2 cellular contexts compared by ENCODE assay signal in genomic region chr3:9068044-9068443, GRCh38.
TF ChIP-seq lines count a peak whose summit lies in the region.

No MANE protein-coding gene starts in this region.

TF ChIP-seq in IMR-90, 13 proteins besides CTCF, POLR2A, EP300 and RAD21:
- no peak for TF ChIP-seq MAZ (IDR thresholded peaks at IDR 0.05; ENCODE audit: borderline replicate concordance, low read depth, low read length)
- TF ChIP-seq RCOR1 (IDR thresholded peaks at IDR 0.05; ENCODE audit: insufficient replicate concordance, low read length) = no peak
- TF ChIP-seq SMC3 (IDR thresholded peaks at IDR 0.05; ENCODE audit: low read depth, low read length) = no peak
- TF ChIP-seq RFX5 (IDR thresholded peaks at IDR 0.05; ENCODE audit: low read depth, low read length) = no peak
- no peak for TF ChIP-seq BHLHE40 (IDR thresholded peaks at IDR 0.05; ENCODE audit: low read depth, low read length)
- TF ChIP-seq NFE2L2 (IDR thresholded peaks at IDR 0.05; ENCODE audit: low read depth, low read length) = no peak
- TF ChIP-seq CHD1 (IDR thresholded peaks at IDR 0.05; ENCODE audit: low read depth, low read length) = no peak
- TF ChIP-seq MXI1 (IDR thresholded peaks at IDR 0.05; ENCODE audit: borderline replicate concordance, low read depth, low read length) = no peak
- TF ChIP-seq USF2 (IDR thresholded peaks at IDR 0.05; ENCODE audit: low read depth, low read length) = no peak
- no peak for TF ChIP-seq MAFK (IDR thresholded peaks at IDR 0.05; ENCODE audit: low read depth, low read length)
- no peak for TF ChIP-seq CEBPB (IDR thresholded peaks at IDR 0.05; ENCODE audit: low read depth, low read length)
- TF ChIP-seq FOS (IDR thresholded peaks at IDR 0.05; ENCODE audit: low read depth, low read length) = no peak
- TF ChIP-seq ELK1 (IDR thresholded peaks at IDR 0.05; ENCODE audit: borderline replicate concordance, low read depth, low read length) = no peak

TF ChIP-seq in H1, 55 proteins besides CTCF, POLR2A, EP300 and RAD21:
- no peak for TF ChIP-seq ATF2 (IDR thresholded peaks at IDR 0.05; ENCODE audit: low read length)
- no peak for TF ChIP-seq TAF7 (optimal IDR thresholded peaks at IDR 0.05; ENCODE audit: borderline replicate concordance, low read depth, low read length)
- no peak for TF ChIP-seq FOSL1 (IDR thresholded peaks at IDR 0.05; ENCODE audit: insufficient read depth, low read depth, low read length)
- no peak for TF ChIP-seq YY1 (IDR thresholded peaks at IDR 0.05; ENCODE audit: low read depth, low read length)
- TF ChIP-seq RNF2 (IDR thresholded peaks at IDR 0.05; ENCODE audit: borderline replicate concordance, low read depth, low read length, missing control alignments, poor library complexity, severe bottlenecking) = no peak
- no peak for TF ChIP-seq TBP (IDR thresholded peaks at IDR 0.05; ENCODE audit: low read depth, low read length)
- TF ChIP-seq CHD1 (IDR thresholded peaks at IDR 0.05; ENCODE audit: low read depth, low read length) = no peak
- no peak for TF ChIP-seq KDM1A (IDR thresholded peaks at IDR 0.05; ENCODE audit: borderline replicate concordance, low read length)
- TF ChIP-seq SAP30 (IDR thresholded peaks at IDR 0.05; ENCODE audit: insufficient read depth, insufficient replicate concordance, low read length) = no peak
- no peak for TF ChIP-seq TCF12 (IDR thresholded peaks at IDR 0.05; ENCODE audit: low read depth, low read length)
- TF ChIP-seq SRF (IDR thresholded peaks at IDR 0.05; ENCODE audit: low read depth, low read length) = no peak
- TF ChIP-seq RXRA (IDR thresholded peaks at IDR 0.05; ENCODE audit: insufficient read depth, low read depth, low read length) = no peak
- no peak for TF ChIP-seq BACH1 (IDR thresholded peaks at IDR 0.05; ENCODE audit: low read length)
- TF ChIP-seq EZH2 (IDR thresholded peaks at IDR 0.05; ENCODE audit: low read depth, low read length, severe bottlenecking) = no peak
- no peak for TF ChIP-seq SUZ12 (IDR thresholded peaks at IDR 0.05; ENCODE audit: low read length)
